8 cellular contexts compared by ENCODE assay signal in the genomic region with DNA sequence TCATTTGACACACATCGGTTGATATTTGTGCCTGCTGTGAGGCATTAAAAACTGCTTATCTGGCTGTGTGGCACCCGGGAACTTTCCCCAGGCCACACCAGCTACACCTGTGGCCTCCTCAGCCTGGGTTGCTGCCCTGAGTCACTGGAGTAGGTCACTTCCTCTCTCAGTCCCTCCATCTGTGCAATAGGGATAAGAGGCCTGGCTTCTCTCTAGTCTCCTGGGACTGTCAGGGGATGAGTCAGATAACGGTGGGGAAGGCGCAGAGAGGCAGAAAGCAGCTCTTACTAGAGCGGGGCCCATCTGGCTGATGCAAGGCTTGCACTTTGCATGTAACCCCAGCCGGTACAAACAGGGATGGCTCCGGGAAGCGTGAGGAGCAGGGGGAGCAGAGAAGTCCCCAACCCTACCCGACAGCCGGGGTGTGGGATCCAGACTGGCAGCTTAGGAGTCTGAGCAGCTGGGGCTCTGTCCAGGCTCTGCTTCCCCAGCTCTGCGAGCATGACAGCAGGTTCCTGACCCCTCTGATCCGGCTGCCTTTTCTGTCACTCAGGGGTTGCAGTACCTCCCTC. TPM values are rescaled to one million over a fixed set of nuclear protein-coding genes. Genes with fewer than 3 reads are reported as not detected.
DNase-seq lines count a peak whose midpoint lies in the region; ATAC-seq, FAIRE-seq and TF ChIP-seq lines count a peak whose summit lies in the region.

No MANE protein-coding gene starts in this region.

- H3K27me3 Mint-ChIP-seq in activated naive CD8-positive, alpha-beta T cell treated with anti-CD3 and anti-CD28 coated beads, Interleukin-2, amount 10 ng/mL, durations not matched to agents 7 days and 5 days = no peaks in the 10 kb centered on the region

- peaks cover 8% of the 10 kb centered on the region for H3K36me3 Mint-ChIP-seq in activated naive CD8-positive, alpha-beta T cell treated with anti-CD3 and anti-CD28 coated beads, Interleukin-2, amount 10 ng/mL, durations not matched to agents 7 days and 5 days

- H3K4me2 ChIP-seq in Karpas-422 (ENCODE audit: low read depth, low read length, poor library complexity, severe bottlenecking) = peak overlapping the region; percentile 89

- H4K20me1 ChIP-seq in Karpas-422 (ENCODE audit: insufficient read depth, low read depth, low read length) = no peaks in the 10 kb centered on the region

- no peaks in the 10 kb centered on the region for H3K9me3 Mint-ChIP-seq in activated naive CD8-positive, alpha-beta T cell treated with anti-CD3 and anti-CD28 coated beads, Interleukin-2, amount 10 ng/mL, durations not matched to agents 7 days and 5 days

- WGBS in heart right ventricle, 2 donors = 45 to 48% methylated on average over 12 of the region's 12 CpGs

- DNase-seq in GM12891 (ENCODE audit: insufficient read length, low spot score) (no peak), HAP-1 (ENCODE audit: low spot score in 2 of 2) (peak; percentile 60 to 80), Karpas-422 (peak; percentile 99), SJCRH30 (peak; percentile 95 to 98), heart right ventricle (peak in 1 of 2 donors; percentile 76), retina (peak; percentile 79), mesenteric fat pad (ENCODE audit: low spot score) (no peak)
- DNase-seq in activated naive CD8-positive, alpha-beta T cell treated with anti-CD3 and anti-CD28 coated beads, Interleukin-2, amount 10 ng/mL, durations not matched to agents 7 days and 5 days = peak; percentile 71

- peak; percentile 85 for FAIRE-seq in GM12891 (lab: Jason Lieb, UNC)

- H3K27ac Mint-ChIP-seq in activated naive CD8-positive, alpha-beta T cell treated with anti-CD3 and anti-CD28 coated beads, Interleukin-2, amount 10 ng/mL, durations not matched to agents 7 days and 5 days = peak overlapping the region; percentile 99

- H3K4me1 ChIP-seq in HAP-1 (peaks cover 9% of the 10 kb centered on the region), Karpas-422 (ENCODE audit: low read length) (peaks cover 76% of the 10 kb centered on the region), SJCRH30 (peaks cover 27% of the 10 kb centered on the region), heart right ventricle (peaks cover 42 to 98% (median 73%) of the 10 kb centered on the region in 9 donors)

- POLR2A ChIA-PET in activated naive CD8-positive, alpha-beta T cell treated with anti-CD3 and anti-CD28 coated beads, Interleukin-2, amount 10 ng/mL, durations not matched to agents 7 days and 5 days (lab: Charles Lee) = interaction anchor here (0.5 to 53.3 kb wide), 11 partner anchors 2 to 627 kb away, joined by 3 to 1812 read pairs (median 7); a partner anchor contains a TSS

- H3K27ac ChIP-seq in Karpas-422 (ENCODE audit: low read length) (peak overlapping the region; percentile 100), SJCRH30 (peak overlapping the region; percentile 57), heart right ventricle (peak overlapping the region; percentile 72 to 99 (median 90))

- H3K79me2 ChIP-seq in Karpas-422 (ENCODE audit: low read length) = no peaks in the 10 kb centered on the region

- no peaks in the 10 kb centered on the region for H3K9me2 ChIP-seq in Karpas-422 (replicated peaks; ENCODE audit: insufficient read depth, low read length)

- H3K27me3 ChIP-seq in HAP-1 (ENCODE audit: low read depth) = no peaks in the 10 kb centered on the region
- H3K27me3 ChIP-seq in Karpas-422 (ENCODE audit: low read length) = no peaks in the 10 kb centered on the region
- no peaks in the 10 kb centered on the region for H3K27me3 ChIP-seq in SJCRH30
- H3K27me3 ChIP-seq in heart right ventricle = no peaks in the 10 kb centered on the region

- in situ Hi-C loops in HAP-1 (cut with MboI; ENCODE audit: low sequenced_read_pairs) = no loop called here

- H3K9me3 ChIP-seq in HAP-1 = no peaks in the 10 kb centered on the region
- no peaks in the 10 kb centered on the region for H3K9me3 ChIP-seq in Karpas-422 (ENCODE audit: low read length)
- no peaks in the 10 kb centered on the region for H3K9me3 ChIP-seq in SJCRH30 (replicated peaks)
- H3K9me3 ChIP-seq in heart right ventricle = no peaks in the 10 kb centered on the region

- peak overlapping the region; percentile 82 for H3K4me3 Mint-ChIP-seq in activated naive CD8-positive, alpha-beta T cell treated with anti-CD3 and anti-CD28 coated beads, Interleukin-2, amount 10 ng/mL, durations not matched to agents 7 days and 5 days

- intact Hi-C loops in heart right ventricle (cut with DNase I) = loop anchor here in 2 of 10 donors (5.0 to 10.0 kb wide), 2 partner anchors 43 to 96 kb away; no protein-coding TSS in a partner anchor

- no peak overlapping the region for H2AFZ ChIP-seq in Karpas-422 (ENCODE audit: low read length)

- no peak for TF ChIP-seq CTCF in heart right ventricle (IDR thresholded peaks at IDR 0.05)

- peaks cover 65% of the 10 kb centered on the region for H3K4me1 Mint-ChIP-seq in activated naive CD8-positive, alpha-beta T cell treated with anti-CD3 and anti-CD28 coated beads, Interleukin-2, amount 10 ng/mL, durations not matched to agents 7 days and 5 days

- peak overlapping the region; percentile 87 for H3K9ac ChIP-seq in Karpas-422 (ENCODE audit: low read length)

- peak; percentile 32 for ATAC-seq in activated naive CD8-positive, alpha-beta T cell treated with anti-CD3 and anti-CD28 coated beads, Interleukin-2, amount 10 ng/mL, durations not matched to agents 7 days and 5 days (ENCODE audit: low read depth)
- ATAC-seq in heart right ventricle = peak; percentile 10 to 70 (median 36)

- no peak overlapping the region for H3K4me3 ChIP-seq in HAP-1
- H3K4me3 ChIP-seq in Karpas-422 (ENCODE audit: low read length) = peak overlapping the region; percentile 70
- H3K4me3 ChIP-seq in SJCRH30 = no peak overlapping the region
- peak overlapping the region in 1 of 10 donors; percentile 57 for H3K4me3 ChIP-seq in heart right ventricle

- H3K36me3 ChIP-seq in HAP-1 (replicated peaks) (no peaks in the 10 kb centered on the region), Karpas-422 (ENCODE audit: insufficient read depth, low read length) (no peaks in the 10 kb centered on the region), SJCRH30 (no peaks in the 10 kb centered on the region), heart right ventricle (no peaks in the 10 kb centered on the region)

- TF ChIP-seq POLR2A in GM12891 (IDR thresholded peaks at IDR 0.05; ENCODE audit: low read depth, low read length) = 0 out of 2 replicates have a peak, but pooled peaks have one; percentile 66

TF ChIP-seq in GM12891, 5 proteins besides CTCF, POLR2A, EP300 and RAD21:
- peak; percentile 78 for TF ChIP-seq POU2F2 (IDR thresholded peaks at IDR 0.05; ENCODE audit: low read depth, low read length)
- TF ChIP-seq TAF1 (IDR thresholded peaks at IDR 0.05; ENCODE audit: low read depth, low read length) = peak; percentile 54; the same call in 1 of the 2 replicates
- peak; percentile 57 for TF ChIP-seq POLR2AphosphoS5 (IDR thresholded peaks at IDR 0.05; ENCODE audit: low read depth, low read length)
- TF ChIP-seq SPI1 (IDR thresholded peaks at IDR 0.05; ENCODE audit: low read depth, low read length) = peak; percentile 94
- TF ChIP-seq PAX5 (IDR thresholded peaks at IDR 0.05; ENCODE audit: insufficient read depth, low read length, severe bottlenecking) = no peak

RNA-seq across cellular contexts. Expression of a gene that starts 34.0 kb away (rescaled TPM):
- 13.7 TPM for polyA plus RNA-seq in GM12891 (2012; ENCODE audit: low read depth, missing spikeins)
- 36.1 and 37.4 TPM in 2 replicates for total RNA-seq in Karpas-422 (2014; rRNA removed; shearing (Covaris generic); ENCODE audit: low replicate concordance)
- total RNA-seq in SJCRH30 (2014; rRNA removed; shearing (Covaris generic)) = 20.8 and 22.3 TPM in 2 replicates
- total RNA-seq in activated naive CD8-positive, alpha-beta T cell treated with anti-CD3 and anti-CD28 coated beads, Interleukin-2, amount 10 ng/mL, durations not matched to agents 7 days and 5 days = 10 to 100 TPM; 24.3 to 26.5 TPM
- total RNA-seq in heart right ventricle (10 to 100 TPM; 24.4 to 32.8 (median 28.9) TPM), mesenteric fat pad (37.7 TPM)
- 10 to 100 TPM; 22.6 to 27.5 TPM for polyA plus RNA-seq in heart right ventricle

RNA-seq across cellular contexts. Expression of a gene that starts 47.0 kb away (rescaled TPM):
- polyA plus RNA-seq in GM12891 (2012; ENCODE audit: low read depth, missing spikeins) = 93.2 TPM
- 331 and 583 TPM in 2 replicates for total RNA-seq in Karpas-422 (2014; rRNA removed; shearing (Covaris generic); ENCODE audit: low replicate concordance)
- 84.5 and 94.2 TPM in 2 replicates for total RNA-seq in SJCRH30 (2014; rRNA removed; shearing (Covaris generic))
- total RNA-seq in activated naive CD8-positive, alpha-beta T cell treated with anti-CD3 and anti-CD28 coated beads, Interleukin-2, amount 10 ng/mL, durations not matched to agents 7 days and 5 days = 100 to 1,000 TPM; 150 to 159 TPM
- total RNA-seq in heart right ventricle (100 to 1,000 TPM in 1 of 10 donors, 10 to 100 TPM in 9; 13.6 to 102 (median 30.2) TPM), mesenteric fat pad (236 TPM)
- 100 to 1,000 TPM in 1 of 2 donors, 10 to 100 TPM in 1; 64.7 to 135 TPM for polyA plus RNA-seq in heart right ventricle

Comparison
In these comparisons a context has a peak if more than half of its experiments do, and no peak if none do; other contexts are left out.
1. DNase-seq: peak in HAP-1 (2 of 2), Karpas-422 (single experiment), SJCRH30 (2 of 2), activated naive CD8-positive, alpha-beta T cell treated with anti-CD3 and anti-CD28 coated beads, Interleukin-2, amount 10 ng/mL, durations not matched to agents 7 days and 5 days (single experiment) and retina (single experiment); none in GM12891 (single experiment) and mesenteric fat pad (single experiment).
2. Peak in every context shown above with its lines, with median percentiles within 50 percentile points of each other: H3K27ac ChIP-seq.